In genomic region chr3:77188210-77188609, GRCh38 we compare ENCODE assay signal across 31 cellular contexts.
"Had no signal": no experiment of that assay in that cellular context is flagged by ENCODE, and none has a peak within 500 bp of the region (broad histone marks: within the 10 kb centered on the region; RNA-seq: fewer than 3 reads in every experiment).

No MANE protein-coding gene starts in this region.

- H3K4me3 ChIP-seq: adrenal gland, body of pancreas, breast epithelium had no signal

- H3K27ac ChIP-seq: adrenal gland, body of pancreas, brain microvascular endothelial cell, breast epithelium, VCaP had no signal

- H3K4me1 ChIP-seq: adrenal gland, body of pancreas, breast epithelium had no signal

- H3K27me3 ChIP-seq: adrenal gland, body of pancreas, brain microvascular endothelial cell, breast epithelium had no signal

- FAIRE-seq: astrocyte, TTC549 had no signal

- H3K36me3 ChIP-seq: adrenal gland, brain microvascular endothelial cell, breast epithelium had no signal

- H3K9me3 ChIP-seq: adrenal gland, body of pancreas, breast epithelium had no signal

- DNase-seq: activated B cell treated with CpG ODN at 0.5 μM for 24 hours; activated CD4-positive, alpha-beta memory T cell treated with anti-CD3 and anti-CD28 coated beads for 36 hours; activated CD4-positive, alpha-beta T cell treated with anti-CD3 and anti-CD28 coated beads for 4 hours; activated CD4-positive, alpha-beta T cell treated with anti-CD3 and anti-CD28 coated beads, Interleukin-2, amount 10 ng/mL, durations not matched to agents 24 days and 14 days; activated CD4-positive, alpha-beta T cell treated with anti-CD3 and anti-CD28 coated beads, Interleukin-2, amount 50 U/mL, for 1 hour; activated CD4-positive, alpha-beta T cell treated with anti-CD3 and anti-CD28 coated beads, Interleukin-2, amount 50 U/mL, for 4 hours; activated CD4-positive, CD25-positive, alpha-beta regulatory T cell treated with anti-CD3 and anti-CD28 coated beads, Interleukin-2, amount 50 U/mL, for 72 hours; activated CD8-positive, alpha-beta memory T cell treated with anti-CD3 and anti-CD28 coated beads, Interleukin-2, amount 50 U/mL, for 4 hours; activated CD8-positive, alpha-beta T cell treated with anti-CD3 and anti-CD28 coated beads for 36 hours; activated effector memory CD4-positive, alpha-beta T cell treated with anti-CD3 and anti-CD28 coated beads, Interleukin-2, amount 50 U/mL, for 16 hours; activated gamma-delta T cell treated with Interleukin-2 at 50 U/mL for 16 hours; activated naive CD4-positive, alpha-beta T cell; activated naive CD4-positive, alpha-beta T cell treated with anti-CD3 and anti-CD28 coated beads for 36 hours; activated naive CD4-positive, alpha-beta T cell treated with anti-CD3 and anti-CD28 coated beads, Interleukin-2, amount 50 U/mL, for 16 hours; activated naive CD8-positive, alpha-beta T cell treated with anti-CD3 and anti-CD28 coated beads for 36 hours; activated T-cell treated with anti-CD3 and anti-CD28 coated beads for 4 hours; activated T-cell treated with anti-CD3 and anti-CD28 coated beads, Interleukin-2, amount 50 U/mL, for 1 hour; activated T-cell treated with anti-CD3 and anti-CD28 coated beads, Interleukin-2, amount 50 U/mL, for 4 hours; activated T-cell treated with anti-CD3 and anti-CD28 coated beads, Interleukin-2, amount 50 U/mL, for 72 hours; adrenal gland; amniotic stem cell; aorta; body of pancreas; brain microvascular endothelial cell; central memory CD4-positive, alpha-beta T cell; T-helper 2 cell; T-helper 9 cell had no signal
